Comparison of ENCODE assay signal across 8 cellular contexts in genomic region chr1:64224236-64224635, GRCh38. TPM values are rescaled to one million over a fixed set of nuclear protein-coding genes. Genes with fewer than 3 reads are reported as not detected.
"Had no signal": no experiment of that assay in that cellular context is flagged by ENCODE, and none has a peak within 500 bp of the region (broad histone marks: within the 10 kb centered on the region; RNA-seq: fewer than 3 reads in every experiment).

No MANE protein-coding gene starts in this region.

RNA-seq across cellular contexts. Expression of gene UBE2U, which starts 20.8 kb away (rescaled TPM):
- total RNA-seq: HepG2, HT1080, K562, LHCN-M2, Peyer's patch, RPMI7951, SJCRH30 had no signal
- polyA plus RNA-seq: HepG2, IgD-negative memory B cell, K562 had no signal
